In genomic region chr3:42773409-42773751, GRCh38 we compare ENCODE assay signal across 8 cellular contexts. TPM values are rescaled to one million over a fixed set of nuclear protein-coding genes. Genes with fewer than 3 reads are reported as not detected.
DNase-seq lines count a peak whose midpoint lies in the region; FAIRE-seq and TF ChIP-seq lines count a peak whose summit lies in the region.

No MANE protein-coding gene starts in this region.

- 0 out of 2 replicates have a peak, but pooled peaks cover 2% of the 10 kb centered on the region for H3K9me3 ChIP-seq in Karpas-422 (ENCODE audit: low read length)

- DNase-seq in activated CD4-positive, alpha-beta T cell treated with anti-CD3 and anti-CD28 coated beads, Interleukin-2, amount 10 ng/mL, durations not matched to agents 7 days and 5 days, result no peak
- DNase-seq in activated CD4-positive, alpha-beta T cell treated with anti-CD3 and anti-CD28 coated beads for 4 hours, result no peak
- DNase-seq in Karpas-422 (no peak), erythroblast (lab: John Stamatoyannopoulos, UW) (no peak), retinal pigment epithelial cell (ENCODE audit: low read depth) (no peak), H54 (ENCODE audit: insufficient read length, low spot score) (no peak), SHP77 treated with DMSO at 0.1 percent for 48 hours (lab: John Stamatoyannopoulos, UW) (no peak)
- DNase-seq in stimulated activated naive CD4-positive, alpha-beta T cell treated with Interleukin-2 at 50 U/mL for 16 hours (lab: John Stamatoyannopoulos, UW), result no peak

- H2AFZ ChIP-seq in Karpas-422 (ENCODE audit: low read length), result peak overlapping the region; percentile 98

- H3K27me3 ChIP-seq in Karpas-422 (ENCODE audit: low read length), result no peaks in the 10 kb centered on the region

- H3K9me2 ChIP-seq in Karpas-422 (replicated peaks; ENCODE audit: insufficient read depth, low read length), result no peaks in the 10 kb centered on the region

- TF ChIP-seq CTCF in retinal pigment epithelial cell (conservative IDR thresholded peaks at IDR 0.05; ENCODE audit: low read depth, low read length), result no peak

- no peaks in the 10 kb centered on the region for H3K36me3 Mint-ChIP-seq in activated CD4-positive, alpha-beta T cell treated with anti-CD3 and anti-CD28 coated beads, Interleukin-2, amount 10 ng/mL, durations not matched to agents 7 days and 5 days (ENCODE audit: low read depth)

- peaks cover 7% of the 10 kb centered on the region for H3K9me3 Mint-ChIP-seq in activated CD4-positive, alpha-beta T cell treated with anti-CD3 and anti-CD28 coated beads, Interleukin-2, amount 10 ng/mL, durations not matched to agents 7 days and 5 days

- H3K4me2 ChIP-seq in Karpas-422 (ENCODE audit: low read depth, low read length, poor library complexity, severe bottlenecking), result peak overlapping the region; percentile 93

- POLR2A ChIA-PET in activated CD4-positive, alpha-beta T cell treated with anti-CD3 and anti-CD28 coated beads, Interleukin-2, amount 10 ng/mL, durations not matched to agents 7 days and 5 days (lab: Charles Lee), result no interaction called here

- FAIRE-seq in H54 (lab: Jason Lieb, UNC), result no peak

- H3K9ac ChIP-seq in Karpas-422 (ENCODE audit: low read length), result peak overlapping the region; percentile 68

- peak overlapping the region; percentile 68; the same call in 1 of the 2 replicates for H3K27ac ChIP-seq in Karpas-422 (ENCODE audit: low read length)

- peaks cover 17% of the 10 kb centered on the region for H3K4me1 ChIP-seq in Karpas-422 (ENCODE audit: low read length)

- peak overlapping the region; percentile 87 for H3K27ac Mint-ChIP-seq in activated CD4-positive, alpha-beta T cell treated with anti-CD3 and anti-CD28 coated beads, Interleukin-2, amount 10 ng/mL, durations not matched to agents 7 days and 5 days

- H3K4me3 Mint-ChIP-seq in activated CD4-positive, alpha-beta T cell treated with anti-CD3 and anti-CD28 coated beads, Interleukin-2, amount 10 ng/mL, durations not matched to agents 7 days and 5 days, result peak overlapping the region; percentile 81

- no peaks in the 10 kb centered on the region for H3K79me2 ChIP-seq in Karpas-422 (ENCODE audit: low read length)

- no peaks in the 10 kb centered on the region for H3K36me3 ChIP-seq in Karpas-422 (ENCODE audit: insufficient read depth, low read length)

- H3K27me3 Mint-ChIP-seq in activated CD4-positive, alpha-beta T cell treated with anti-CD3 and anti-CD28 coated beads, Interleukin-2, amount 10 ng/mL, durations not matched to agents 7 days and 5 days, result peaks cover 4% of the 10 kb centered on the region

- H4K20me1 ChIP-seq in Karpas-422 (ENCODE audit: insufficient read depth, low read depth, low read length), result no peaks in the 10 kb centered on the region

- TF ChIP-seq POLR2A in erythroblast (IDR thresholded peaks at IDR 0.05; ENCODE audit: low read length), result peak; percentile 49
- TF ChIP-seq POLR2A in H54 (IDR thresholded peaks at IDR 0.05; ENCODE audit: low read depth, low read length), result no peak

- peaks cover 21% of the 10 kb centered on the region for H3K4me1 Mint-ChIP-seq in activated CD4-positive, alpha-beta T cell treated with anti-CD3 and anti-CD28 coated beads, Interleukin-2, amount 10 ng/mL, durations not matched to agents 7 days and 5 days

- H3K4me3 ChIP-seq in Karpas-422 (ENCODE audit: low read length) (peak overlapping the region; percentile 70), retinal pigment epithelial cell (ENCODE audit: low read length) (peak overlapping the region; percentile 65)

- CTCF ChIA-PET in activated CD4-positive, alpha-beta T cell treated with anti-CD3 and anti-CD28 coated beads, Interleukin-2, amount 10 ng/mL, durations not matched to agents 7 days and 5 days (lab: Charles Lee), result no interaction called here

RNA-seq across cellular contexts. Expression of gene CCDC13, which starts 0.3 kb away (rescaled TPM):
- under 1 TPM; 0.60 to 0.65 TPM for total RNA-seq in activated CD4-positive, alpha-beta T cell treated with anti-CD3 and anti-CD28 coated beads, Interleukin-2, amount 10 ng/mL, durations not matched to agents 7 days and 5 days
- 1.9 and 4.2 TPM in 2 replicates for total RNA-seq in Karpas-422 (2014; rRNA removed; shearing (Covaris generic); ENCODE audit: low replicate concordance)

RNA-seq across cellular contexts. Expression of gene HIGD1A, which starts 30.9 kb away (rescaled TPM):
- total RNA-seq in activated CD4-positive, alpha-beta T cell treated with anti-CD3 and anti-CD28 coated beads, Interleukin-2, amount 10 ng/mL, durations not matched to agents 7 days and 5 days, result 10 to 100 TPM; 51.6 to 72.1 TPM
- 103 and 207 TPM in 2 replicates for total RNA-seq in Karpas-422 (2014; rRNA removed; shearing (Covaris generic); ENCODE audit: low replicate concordance)

RNA-seq across cellular contexts. Expression of gene ACKR2, which starts 35.9 kb away (rescaled TPM):
- total RNA-seq in activated CD4-positive, alpha-beta T cell treated with anti-CD3 and anti-CD28 coated beads, Interleukin-2, amount 10 ng/mL, durations not matched to agents 7 days and 5 days, result under 1 TPM; 0.40 to 0.73 TPM
- 0.43 and 1.9 TPM in 2 replicates for total RNA-seq in Karpas-422 (2014; rRNA removed; shearing (Covaris generic); ENCODE audit: low replicate concordance)
